In genomic region chr17:83064732-83065659, GRCh38 we compare ENCODE assay signal across 12 cellular contexts. TPM values are rescaled to one million over a fixed set of nuclear protein-coding genes. Genes with fewer than 3 reads are reported as not detected.
DNase-seq lines count a peak whose midpoint lies in the region; ATAC-seq, FAIRE-seq and TF ChIP-seq lines count a peak whose summit lies in the region.
"Had no signal": no experiment of that assay in that cellular context is flagged by ENCODE, and none has a peak within 500 bp of the region (broad histone marks: within the 10 kb centered on the region; RNA-seq: fewer than 3 reads in every experiment).

No MANE protein-coding gene starts in this region.

- TF ChIP-seq POLR2A in HepG2 (IDR thresholded peaks at IDR 0.05; ENCODE audit: insufficient read depth in 1 of 2, low read depth in 2 of 2, low read length in 2 of 2) (no peak), suprapubic skin (IDR thresholded peaks at IDR 0.05) (no peak)

- BruUV-seq in HepG2 (replicated peaks; lab: Mats Ljungman, UMichigan) = no TSS peak

- intact Hi-C loops in activated CD4-positive, alpha-beta memory T cell treated with anti-CD3 and anti-CD28 coated beads for 36 hours (cut with micrococcal nuclease) = no loop called here
- intact Hi-C loops in HepG2 (cut with micrococcal nuclease; ENCODE audit: unreplicated experiment) = no loop called here

- no peak for TF ChIP-seq RAD21 in HepG2 (CRISPR knock-in tag; IDR thresholded peaks at IDR 0.05)

- no peak overlapping the region for H3K4me2 ChIP-seq in HepG2 (ENCODE audit: low read depth, low read length)

- H3K9ac ChIP-seq in HepG2 (ENCODE audit: insufficient read depth, low read depth, low read length) = no peak overlapping the region

- H3K27ac ChIP-seq in HepG2 (ENCODE audit: extremely low read length, insufficient read depth, low read length) (no peak overlapping the region), suprapubic skin (no peak overlapping the region)
- H3K27ac ChIP-seq: esophagus muscularis mucosa, HL-60 had no signal

- CTCF ChIA-PET in activated CD4-positive, alpha-beta memory T cell treated with anti-CD3 and anti-CD28 coated beads for 36 hours (lab: Charles Lee) = no interaction called here
- CTCF ChIA-PET in activated CD4-positive, alpha-beta memory T cell treated with anti-CD3 and anti-CD28 coated beads, Interleukin-2, amount 10 ng/mL, durations not matched to agents 7 days and 5 days (lab: Charles Lee) = no interaction called here
- CTCF ChIA-PET in HepG2 (lab: Yijun Ruan, JAX; ENCODE audit: low intra/inter-chr PET ratio, low total read pairs) = no interaction called here

- H3K9me3 ChIP-seq in HepG2 (ENCODE audit: low read length) (no peaks in the 10 kb centered on the region), suprapubic skin (no peaks in the 10 kb centered on the region)
- H3K9me3 ChIP-seq: esophagus muscularis mucosa had no signal

- ATAC-seq in HepG2 (no peak), GM19397 (IDR thresholded peaks at IDR 0.05; ENCODE audit: unreplicated experiment) (no peak)

- no peaks in the 10 kb centered on the region for H3K36me3 ChIP-seq in HepG2 (replicated peaks in 1 of 2; ENCODE audit: control insufficient read depth in 1 of 2, insufficient read depth in 2 of 2, low read length in 2 of 2)
- no peaks in the 10 kb centered on the region for H3K36me3 ChIP-seq in suprapubic skin
- H3K36me3 ChIP-seq: esophagus muscularis mucosa had no signal

- H3K79me2 ChIP-seq in HepG2 (ENCODE audit: insufficient read depth, low read length) = no peaks in the 10 kb centered on the region

- WGBS in HepG2 (ENCODE audit: low lambda C conversion rate) = 50% methylated on average over 22 of the region's 37 CpGs
- 75% methylated on average over 31 of the region's 37 CpGs for WGBS in suprapubic skin

- no peaks in the 10 kb centered on the region for H3K27me3 Mint-ChIP-seq in activated CD4-positive, alpha-beta memory T cell treated with anti-CD3 and anti-CD28 coated beads for 36 hours
- H3K27me3 Mint-ChIP-seq in activated CD4-positive, alpha-beta memory T cell treated with anti-CD3 and anti-CD28 coated beads, Interleukin-2, amount 10 ng/mL, durations not matched to agents 7 days and 5 days = peaks cover 5% of the 10 kb centered on the region
- H3K27me3 Mint-ChIP-seq in activated naive CD8-positive, alpha-beta T cell treated with anti-CD3 and anti-CD28 coated beads for 36 hours = no peaks in the 10 kb centered on the region

- peak; percentile 8 for DNase-seq in activated CD4-positive, alpha-beta memory T cell treated with anti-CD3 and anti-CD28 coated beads for 36 hours
- DNase-seq in activated CD4-positive, alpha-beta memory T cell treated with anti-CD3 and anti-CD28 coated beads, Interleukin-2, amount 10 ng/mL, durations not matched to agents 7 days and 5 days = no peak
- peak; percentile 9 for DNase-seq in activated naive CD4-positive, alpha-beta T cell treated with anti-CD3 and anti-CD28 coated beads, Interleukin-2, amount 50 U/mL, for 16 hours
- DNase-seq in HepG2 (ENCODE audit: low spot score) (no peak), suprapubic skin (ENCODE audit: low spot score in 2 of 2) (peak; percentile 67 to 84), NCI-H2171 treated with DMSO at 0.1 percent for 48 hours (lab: John Stamatoyannopoulos, UW) (no peak)
- no peak for DNase-seq in activated naive CD8-positive, alpha-beta T cell treated with anti-CD3 and anti-CD28 coated beads for 36 hours
- DNase-seq: ACHN, NCI-H1436 treated with DMSO at 0.1 percent for 48 hours had no signal

- H3K4me3 ChIP-seq in HepG2 (replicated peaks in 1 of 3; ENCODE audit: insufficient read depth in 1 of 3, low read depth in 2 of 3, low read length in 3 of 3) (no peak overlapping the region), suprapubic skin (no peak overlapping the region)
- H3K4me3 ChIP-seq: esophagus muscularis mucosa had no signal

- TF ChIP-seq EP300 in HepG2 (IDR thresholded peaks at IDR 0.05; ENCODE audit: low read depth in 2 of 2, low read length in 2 of 2) = no peak
- TF ChIP-seq EP300 in HepG2 (CRISPR knock-in tag; IDR thresholded peaks at IDR 0.05; ENCODE audit: borderline replicate concordance) = no peak
- no peak for TF ChIP-seq EP300 in suprapubic skin (IDR thresholded peaks at IDR 0.05)

- H4K20me1 ChIP-seq in HepG2 (ENCODE audit: insufficient read depth, low read length) = no peaks in the 10 kb centered on the region; the same call in 1 of the 2 replicates

- H3K4me1 ChIP-seq in HepG2 (ENCODE audit: insufficient read depth, low read length) = no peaks in the 10 kb centered on the region
- peaks cover 23% of the 10 kb centered on the region for H3K4me1 ChIP-seq in suprapubic skin
- H3K4me1 ChIP-seq: esophagus muscularis mucosa had no signal

- POLR2A ChIA-PET in activated CD4-positive, alpha-beta memory T cell treated with anti-CD3 and anti-CD28 coated beads for 36 hours (lab: Charles Lee) = no interaction called here
- POLR2A ChIA-PET in activated CD4-positive, alpha-beta memory T cell treated with anti-CD3 and anti-CD28 coated beads, Interleukin-2, amount 10 ng/mL, durations not matched to agents 7 days and 5 days (lab: Charles Lee) = interaction anchor here (0.5 to 1.4 kb wide), 3 partner anchors 11 to 471 kb away, joined by 3 to 4 read pairs (median 3); no protein-coding TSS in a partner anchor
- POLR2A ChIA-PET in HepG2 (lab: Yijun Ruan, JAX) = no interaction called here

- no peak overlapping the region for H2AFZ ChIP-seq in HepG2 (ENCODE audit: low read length)

- TF ChIP-seq CTCF in HepG2 (CRISPR knock-in tag; IDR thresholded peaks at IDR 0.05) (no peak), suprapubic skin (IDR thresholded peaks at IDR 0.05) (no peak)

- no peak for FAIRE-seq in HepG2 (lab: Jason Lieb, UNC)

- no peak overlapping the region for H3K4me3 Mint-ChIP-seq in activated CD4-positive, alpha-beta memory T cell treated with anti-CD3 and anti-CD28 coated beads for 36 hours
- H3K4me3 Mint-ChIP-seq in activated CD4-positive, alpha-beta memory T cell treated with anti-CD3 and anti-CD28 coated beads, Interleukin-2, amount 10 ng/mL, durations not matched to agents 7 days and 5 days = no peak overlapping the region
- no peak overlapping the region for H3K4me3 Mint-ChIP-seq in activated naive CD8-positive, alpha-beta T cell treated with anti-CD3 and anti-CD28 coated beads for 36 hours

- peaks cover 11% of the 10 kb centered on the region for H3K4me1 Mint-ChIP-seq in activated CD4-positive, alpha-beta memory T cell treated with anti-CD3 and anti-CD28 coated beads for 36 hours (ENCODE audit: low read depth)
- peaks cover 13% of the 10 kb centered on the region for H3K4me1 Mint-ChIP-seq in activated CD4-positive, alpha-beta memory T cell treated with anti-CD3 and anti-CD28 coated beads, Interleukin-2, amount 10 ng/mL, durations not matched to agents 7 days and 5 days
- H3K4me1 Mint-ChIP-seq in activated naive CD8-positive, alpha-beta T cell treated with anti-CD3 and anti-CD28 coated beads for 36 hours = peaks cover 5% of the 10 kb centered on the region

- H3K36me3 Mint-ChIP-seq in activated CD4-positive, alpha-beta memory T cell treated with anti-CD3 and anti-CD28 coated beads for 36 hours = no peaks in the 10 kb centered on the region
- H3K36me3 Mint-ChIP-seq in activated CD4-positive, alpha-beta memory T cell treated with anti-CD3 and anti-CD28 coated beads, Interleukin-2, amount 10 ng/mL, durations not matched to agents 7 days and 5 days (ENCODE audit: low read depth) = no peaks in the 10 kb centered on the region
- H3K36me3 Mint-ChIP-seq in activated naive CD8-positive, alpha-beta T cell treated with anti-CD3 and anti-CD28 coated beads for 36 hours = no peaks in the 10 kb centered on the region

- no peaks in the 10 kb centered on the region for H3K9me3 Mint-ChIP-seq in activated CD4-positive, alpha-beta memory T cell treated with anti-CD3 and anti-CD28 coated beads for 36 hours
- H3K9me3 Mint-ChIP-seq in activated CD4-positive, alpha-beta memory T cell treated with anti-CD3 and anti-CD28 coated beads, Interleukin-2, amount 10 ng/mL, durations not matched to agents 7 days and 5 days = no peaks in the 10 kb centered on the region
- no peaks in the 10 kb centered on the region for H3K9me3 Mint-ChIP-seq in activated naive CD8-positive, alpha-beta T cell treated with anti-CD3 and anti-CD28 coated beads for 36 hours

- in situ Hi-C loops in HepG2 (cut with HindIII; ENCODE audit: extremely low pct_ligation_motif_present, low pct_unique_long_range_greater_than_20kb) = no loop called here

- H3K27ac Mint-ChIP-seq in activated CD4-positive, alpha-beta memory T cell treated with anti-CD3 and anti-CD28 coated beads for 36 hours = no peak overlapping the region
- no peak overlapping the region for H3K27ac Mint-ChIP-seq in activated CD4-positive, alpha-beta memory T cell treated with anti-CD3 and anti-CD28 coated beads, Interleukin-2, amount 10 ng/mL, durations not matched to agents 7 days and 5 days
- no peak overlapping the region for H3K27ac Mint-ChIP-seq in activated naive CD8-positive, alpha-beta T cell treated with anti-CD3 and anti-CD28 coated beads for 36 hours

- H3K27me3 ChIP-seq in HepG2 (ENCODE audit: control insufficient read depth in 1 of 2, insufficient read depth in 2 of 2, low read length in 2 of 2) (peaks cover 23 to 83% of the 10 kb centered on the region in 2 experiments), suprapubic skin (no peaks in the 10 kb centered on the region)

RNA-seq across cellular contexts. Expression of gene METRNL, which starts 14.4 kb away (rescaled TPM):
- total RNA-seq in activated CD4-positive, alpha-beta memory T cell treated with anti-CD3 and anti-CD28 coated beads for 36 hours = 10 to 100 TPM; 62.8 to 71.1 TPM
- 10 to 100 TPM; 27.3 to 28.1 TPM for total RNA-seq in activated CD4-positive, alpha-beta memory T cell treated with anti-CD3 and anti-CD28 coated beads, Interleukin-2, amount 10 ng/mL, durations not matched to agents 7 days and 5 days
- 0.66 and 1.2 TPM in 2 replicates for total RNA-seq in HepG2 (2016; rRNA removed; fragmentation: Illumina TruSeq; extraction: Trizol)
- 0.81 and 1.1 TPM in 2 replicates for total RNA-seq in HepG2 (2016; cell fraction: cytosol; rRNA removed; fragmentation: Illumina TruSeq; extraction: Trizol; ENCODE audit: low read depth)
- total RNA-seq in HepG2 (2016; cell fraction: insoluble cytoplasmic fraction; rRNA removed; fragmentation: Illumina TruSeq; extraction: Trizol) = 0.56 and 1.0 TPM in 2 replicates
- 1.7 and 2.2 TPM in 2 replicates for total RNA-seq in HepG2 (2016; cell fraction: membrane; rRNA removed; fragmentation: Illumina TruSeq; extraction: Trizol)
- 0.31 TPM in 1 of 2 replicates, not detected in the other for total RNA-seq in HepG2 (2016; cell fraction: nucleus; rRNA removed; fragmentation: Illumina TruSeq; extraction: Trizol)
- 0.84 and 1.4 TPM in 2 replicates for polyA plus RNA-seq in HepG2 (2011; rRNA removed)
- polyA plus RNA-seq in HepG2 (2011; cell fraction: cytosol; rRNA removed) = 2.1 and 2.5 TPM in 2 replicates
- 1.2 and 1.8 TPM in 2 replicates for polyA plus RNA-seq in HepG2 (2011; cell fraction: nucleus; rRNA removed)
- polyA plus RNA-seq in HepG2 (2012) = 0.23 and 0.79 TPM in 2 replicates
- 1.1 and 1.2 TPM in 2 replicates for polyA plus RNA-seq in HepG2 (2016; cell fraction: cytosol; fragmentation: Illumina TruSeq; extraction: Trizol; ENCODE audit: low read depth)
- 0.69 and 0.92 TPM in 2 replicates for polyA plus RNA-seq in HepG2 (2016; cell fraction: insoluble cytoplasmic fraction; fragmentation: Illumina TruSeq; extraction: Trizol; ENCODE audit: low read depth)
- polyA plus RNA-seq in HepG2 (2016; cell fraction: membrane; fragmentation: Illumina TruSeq; extraction: Trizol; ENCODE audit: low read depth) = 2.1 TPM in 2 replicates
- 1.2 and 1.3 TPM in 2 replicates for polyA plus RNA-seq in HepG2 (2016; cell fraction: nucleus; fragmentation: Illumina TruSeq; extraction: Trizol; ENCODE audit: insufficient read depth, low read depth)
- polyA minus RNA-seq in HepG2 (2011; rRNA and poly(A)+ RNA removed; ENCODE audit: low replicate concordance) = 2.5 and 12.3 TPM in 2 replicates
- polyA minus RNA-seq in HepG2 (2011; cell fraction: cytosol; rRNA and poly(A)+ RNA removed) = 2.9 and 4.6 TPM in 2 replicates
- polyA minus RNA-seq in HepG2 (2011; cell fraction: nucleus; rRNA and poly(A)+ RNA removed) = 0.87 and 1.4 TPM in 2 replicates
- 100 to 1,000 TPM in 3 of 4 donors, 10 to 100 TPM in 1; 59.1 to 222 (median 155) TPM for total RNA-seq in suprapubic skin
- total RNA-seq in activated naive CD8-positive, alpha-beta T cell treated with anti-CD3 and anti-CD28 coated beads for 36 hours = 1 to 10 TPM; 4.7 to 5.9 TPM

Comparison
In these comparisons a context has a peak if more than half of its experiments do, and no peak if none do; other contexts are left out.
1. DNase-seq: peak in activated CD4-positive, alpha-beta memory T cell treated with anti-CD3 and anti-CD28 coated beads for 36 hours (single experiment), activated naive CD4-positive, alpha-beta T cell treated with anti-CD3 and anti-CD28 coated beads, Interleukin-2, amount 50 U/mL, for 16 hours (single experiment) and suprapubic skin (2 of 2); none in activated CD4-positive, alpha-beta memory T cell treated with anti-CD3 and anti-CD28 coated beads, Interleukin-2, amount 10 ng/mL, durations not matched to agents 7 days and 5 days (single experiment), HepG2 (single experiment), NCI-H2171 treated with DMSO at 0.1 percent for 48 hours (single experiment) and activated naive CD8-positive, alpha-beta T cell treated with anti-CD3 and anti-CD28 coated beads for 36 hours (single experiment).
2. RNA of gene METRNL, which starts 14.4 kb away (total RNA-seq): 59.1 to 222 TPM in suprapubic skin, 62.8 to 71.1 TPM in activated CD4-positive, alpha-beta memory T cell treated with anti-CD3 and anti-CD28 coated beads for 36 hours and 27.3 to 28.1 TPM in activated CD4-positive, alpha-beta memory T cell treated with anti-CD3 and anti-CD28 coated beads, Interleukin-2, amount 10 ng/mL, durations not matched to agents 7 days and 5 days; 4.7 to 5.9 TPM in activated naive CD8-positive, alpha-beta T cell treated with anti-CD3 and anti-CD28 coated beads for 36 hours and 0.31 to 2.2 TPM in HepG2; every median in the first group is over 4 times any median in the second.